In the genomic region with DNA sequence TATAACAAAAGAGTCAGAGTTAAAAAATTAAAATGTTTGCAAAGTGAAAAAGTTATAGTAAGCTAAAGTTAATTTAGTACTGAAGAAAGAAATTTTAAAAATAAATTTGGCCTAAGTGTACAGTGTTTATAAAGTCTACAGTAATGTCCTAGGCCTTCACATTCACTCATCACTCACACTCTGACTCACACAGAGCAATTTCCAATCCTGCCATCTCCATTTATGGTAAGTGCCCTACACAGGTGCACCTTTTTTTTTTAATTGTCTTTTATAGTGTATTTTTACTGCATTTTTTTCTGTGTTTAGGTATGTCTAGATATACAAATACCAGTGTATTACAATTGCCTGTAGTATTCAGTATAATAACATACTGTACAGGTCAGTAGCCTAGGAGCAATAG, we compare ENCODE assay signal across 31 cellular contexts.
"Had no signal": no experiment of that assay in that cellular context is flagged by ENCODE, and none has a peak within 500 bp of the region (broad histone marks: within the 10 kb centered on the region; RNA-seq: fewer than 3 reads in every experiment).

No MANE protein-coding gene starts in this region.

- H3K4me3 ChIP-seq: K562, MG63, PC-9 had no signal

- H3K9me3 Mint-ChIP-seq: activated B cell treated with CpG ODN at 0.5 μM for 24 hours; activated naive CD8-positive, alpha-beta T cell treated with anti-CD3 and anti-CD28 coated beads for 36 hours had no signal

- H3K27me3 ChIP-seq: MG63 had no signal

- H3K9me3 ChIP-seq: MG63 had no signal

- H3K27ac Mint-ChIP-seq: activated B cell treated with CpG ODN at 0.5 μM for 24 hours; activated CD4-positive, alpha-beta memory T cell treated with anti-CD3 and anti-CD28 coated beads for 36 hours; activated naive CD8-positive, alpha-beta T cell treated with anti-CD3 and anti-CD28 coated beads for 36 hours had no signal

- H3K27ac ChIP-seq: PC-9, VCaP had no signal

- ATAC-seq: K562 had no signal

- H3K36me3 Mint-ChIP-seq: activated CD4-positive, alpha-beta memory T cell treated with anti-CD3 and anti-CD28 coated beads for 36 hours; activated naive CD8-positive, alpha-beta T cell treated with anti-CD3 and anti-CD28 coated beads for 36 hours had no signal

- H2AFZ ChIP-seq: PC-9 had no signal

- H3K4me3 Mint-ChIP-seq: activated B cell treated with CpG ODN at 0.5 μM for 24 hours; activated CD4-positive, alpha-beta memory T cell treated with anti-CD3 and anti-CD28 coated beads for 36 hours; activated naive CD8-positive, alpha-beta T cell treated with anti-CD3 and anti-CD28 coated beads for 36 hours had no signal

- H3K4me1 Mint-ChIP-seq: activated B cell treated with CpG ODN at 0.5 μM for 24 hours; activated naive CD8-positive, alpha-beta T cell treated with anti-CD3 and anti-CD28 coated beads for 36 hours had no signal

- H3K27me3 Mint-ChIP-seq: activated B cell treated with CpG ODN at 0.5 μM for 24 hours; activated CD4-positive, alpha-beta memory T cell treated with anti-CD3 and anti-CD28 coated beads for 36 hours; activated naive CD8-positive, alpha-beta T cell treated with anti-CD3 and anti-CD28 coated beads for 36 hours had no signal

- H3K36me3 ChIP-seq: MG63 had no signal

- DNase-seq: activated B cell treated with CpG ODN at 0.5 μM for 24 hours; activated CD4-positive, alpha-beta memory T cell treated with anti-CD3 and anti-CD28 coated beads for 36 hours; activated CD4-positive, alpha-beta T cell treated with anti-CD3 and anti-CD28 coated beads for 4 hours; activated CD4-positive, alpha-beta T cell treated with anti-CD3 and anti-CD28 coated beads, Interleukin-2, amount 50 U/mL, for 1 hour; activated CD4-positive, CD25-positive, alpha-beta regulatory T cell treated with anti-CD3 and anti-CD28 coated beads, Interleukin-2, amount 50 U/mL, for 72 hours; activated CD8-positive, alpha-beta memory T cell treated with anti-CD3 and anti-CD28 coated beads, Interleukin-2, amount 50 U/mL, for 4 hours; activated effector memory CD4-positive, alpha-beta T cell treated with Interleukin-2 at 50 U/mL for 16 hours; activated naive CD4-positive, alpha-beta T cell treated with anti-CD3 and anti-CD28 coated beads, Interleukin-2, amount 50 U/mL, for 16 hours; activated naive CD8-positive, alpha-beta T cell treated with anti-CD3 and anti-CD28 coated beads for 36 hours; activated T-cell treated with anti-CD3 and anti-CD28 coated beads for 4 hours; activated T-cell treated with anti-CD3 and anti-CD28 coated beads, Interleukin-2, amount 50 U/mL, for 48 hours; amniotic stem cell; aorta; caudate nucleus; NCI-H1048; NCI-H1105 treated with DMSO at 0.1 percent for 48 hours; NCI-H1436; NCI-H1694; NCI-H1930; NCI-H2081 treated with DMSO at 0.1 percent for 48 hours; NCI-H446 treated with DMSO at 0.1 percent for 48 hours; NCI-H524; PC-9; Right ventricle myocardium superior; SW 1271; T-helper 1 cell; T-helper 2 cell; T-helper 9 cell had no signal

- FAIRE-seq: K562 had no signal

- H3K4me2 ChIP-seq: PC-9 had no signal
